Comparison of ENCODE assay signal across 1 cellular context in the genomic region with DNA sequence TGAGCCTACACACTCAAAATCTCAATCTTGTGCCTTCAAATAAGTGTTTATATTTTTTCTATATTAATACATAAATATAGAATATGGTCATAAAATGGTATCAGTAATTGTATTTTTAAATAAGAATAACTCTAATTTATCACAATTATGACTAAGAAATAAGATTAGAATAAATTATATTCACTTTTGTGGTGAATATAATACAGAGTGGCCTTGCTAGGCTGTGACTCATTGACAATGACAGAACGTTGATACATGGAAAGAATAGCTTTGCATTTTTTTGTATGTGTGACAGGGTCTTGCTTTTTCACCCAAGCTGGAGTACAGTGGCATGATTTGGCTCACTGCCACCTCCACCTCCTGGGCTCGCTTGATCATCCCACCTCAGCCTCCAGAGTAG.
TF ChIP-seq lines count a peak whose summit lies in the region.

No MANE protein-coding gene starts in this region.

TF ChIP-seq in WTC11, 78 proteins besides CTCF, POLR2A, EP300 and RAD21 (continued from another document):
- TF ChIP-seq PRDM15 (CRISPR knock-in tag; IDR thresholded peaks at IDR 0.05) (no peak), AR (CRISPR knock-in tag; IDR thresholded peaks at IDR 0.05) (no peak), MXD4 (CRISPR knock-in tag; IDR thresholded peaks at IDR 0.05; ENCODE audit: borderline replicate concordance) (no peak), RELA (CRISPR knock-in tag; IDR thresholded peaks at IDR 0.05; ENCODE audit: borderline replicate concordance) (no peak)
